Comparison of ENCODE assay signal across 19 cellular contexts in the genomic region with DNA sequence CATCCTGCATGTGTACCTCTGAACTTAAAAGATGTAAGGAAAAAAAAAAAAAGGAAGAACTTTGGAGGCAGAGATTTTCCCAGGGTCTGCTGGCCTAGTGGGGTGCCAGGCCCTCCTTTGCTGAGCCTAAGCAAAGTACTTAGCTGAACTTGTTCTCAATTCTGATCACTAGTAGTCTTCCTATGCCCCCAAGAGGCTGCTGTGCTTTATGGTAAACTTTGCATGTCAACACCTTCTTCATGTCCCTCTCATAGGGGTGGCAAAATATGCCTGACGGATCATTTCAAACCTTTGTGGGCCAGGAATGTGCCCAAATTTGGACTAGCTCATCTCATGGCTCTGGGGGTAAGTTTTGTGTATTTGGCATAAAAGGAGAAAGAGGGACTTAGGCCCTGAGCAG. TPM values are rescaled to one million over a fixed set of nuclear protein-coding genes. Genes with fewer than 3 reads are reported as not detected.
DNase-seq lines count a peak whose midpoint lies in the region; ATAC-seq, FAIRE-seq and TF ChIP-seq lines count a peak whose summit lies in the region.
"Had no signal": no experiment of that assay in that cellular context is flagged by ENCODE, and none has a peak within 500 bp of the region (broad histone marks: within the 10 kb centered on the region; RNA-seq: fewer than 3 reads in every experiment).

No MANE protein-coding gene starts in this region.

- no peak for FAIRE-seq in GM12892 (lab: Jason Lieb, UNC)
- FAIRE-seq: GM12891 had no signal

- no peaks in the 10 kb centered on the region for H4K20me1 ChIP-seq in HCT116 (ENCODE audit: insufficient read depth)

- no peak overlapping the region for H3K4me2 ChIP-seq in HCT116 (ENCODE audit: low read length)

- H3K4me1 ChIP-seq in HCT116 (ENCODE audit: control insufficient read depth in 1 of 2, insufficient read depth in 2 of 2, low read length in 2 of 2) (peaks cover 10 to 30% of the 10 kb centered on the region in 2 experiments; a peak in 3 of 4 replicates), adrenal gland (replicated peaks in 1 of 2) (peaks cover 5 to 31% of the 10 kb centered on the region in 2 donors)

- intact Hi-C loops in HCT116 (cut with micrococcal nuclease) (no loop called here), adrenal gland (cut with DNase I) (no loop called here)

- peak overlapping the region; percentile 41 for H3K4me3 Mint-ChIP-seq in T-helper 1 cell treated with Interleukin-12 subunit alpha and Interleukin-12 subunit beta and Interleukin-4 antibody, amounts not matched to agents 30 μg/mL and 1 μg/mL, for 36 hours
- peak overlapping the region; percentile 83 for H3K4me3 Mint-ChIP-seq in activated T-helper 17 cell treated with anti-CD3 and anti-CD28 coated beads, Interleukin-2, amount 50 U/mL, for 72 hours
- H3K4me3 Mint-ChIP-seq in natural killer cell treated with Interleukin-12 subunit alpha and Interleukin-12 subunit beta and Interleukin-15 and Interleukin-18, amount 100 ng/mL, for 72 hours = peak overlapping the region; percentile 84
- H3K4me3 Mint-ChIP-seq: CD14-positive monocyte had no signal

- H3K9ac ChIP-seq in HCT116 (ENCODE audit: low read length) = no peak overlapping the region

- peaks cover 26% of the 10 kb centered on the region for H3K36me3 Mint-ChIP-seq in T-helper 1 cell treated with Interleukin-12 subunit alpha and Interleukin-12 subunit beta and Interleukin-4 antibody, amounts not matched to agents 30 μg/mL and 1 μg/mL, for 36 hours (ENCODE audit: low read depth)
- H3K36me3 Mint-ChIP-seq in activated T-helper 17 cell treated with anti-CD3 and anti-CD28 coated beads, Interleukin-2, amount 50 U/mL, for 72 hours (ENCODE audit: low read depth) = peaks cover 81% of the 10 kb centered on the region
- H3K36me3 Mint-ChIP-seq in natural killer cell treated with Interleukin-12 subunit alpha and Interleukin-12 subunit beta and Interleukin-15 and Interleukin-18, amount 100 ng/mL, for 72 hours = peaks cover 26% of the 10 kb centered on the region

- H3K36me3 ChIP-seq in HCT116 (ENCODE audit: control insufficient read depth in 1 of 2, insufficient read depth in 2 of 2, low read length in 2 of 2) (peaks cover 0 to 10% of the 10 kb centered on the region in 2 experiments; a peak in 1 of 4 replicates), adrenal gland (replicated peaks in 1 of 2) (peaks cover 0 to 35% of the 10 kb centered on the region in 2 donors)

- WGBS in adrenal gland, 4 donors = 81 to 100% (median 96%) methylated on average over 1 of the region's 1 CpG

- no peaks in the 10 kb centered on the region for H3K9me2 ChIP-seq in HCT116 (ENCODE audit: insufficient read depth)

- H3K9me3 ChIP-seq in HCT116 (ENCODE audit: control insufficient read depth in 1 of 2, insufficient read depth in 1 of 2, low read depth in 1 of 2, low read length in 2 of 2) = no peaks in the 10 kb centered on the region
- H3K9me3 ChIP-seq in adrenal gland (replicated peaks in 1 of 3) = no peaks in the 10 kb centered on the region

- DNase-seq in T-helper 1 cell (no peak), HCT116 (ENCODE audit: low read depth, low spot score) (no peak), GM12892 (ENCODE audit: insufficient read length) (no peak), adrenal gland (no peak)
- DNase-seq in natural killer cell treated with Interleukin-12 subunit alpha and Interleukin-12 subunit beta and Interleukin-15 and Interleukin-18, amount 100 ng/mL, for 72 hours (ENCODE audit: low spot score) = no peak
- DNase-seq: 8988T; activated T-cell treated with anti-CD3 and anti-CD28 coated beads, Interleukin-2, amount 50 U/mL, for 1 hour; dermis blood vessel endothelial cell; NCI-H187 treated with DMSO at 0.1 percent for 48 hours; NCI-H510A treated with DMSO at 0.1 percent for 48 hours; stimulated activated CD4-positive, alpha-beta T cell treated with anti-CD3 and anti-CD28 coated beads, Interleukin-12 subunit alpha, Interleukin-12 subunit beta, amount 100 ng/mL, for 4 hours had no signal

- POLR2A ChIA-PET in HCT116 (lab: Charles Lee) = interaction anchor here (1.3 to 1.5 kb wide), 2 partner anchors 8 to 25 kb away, joined by 4 to 6 read pairs; partner anchors contain the start of genes DEDD and PPOX

- CTCF ChIA-PET in HCT116 (lab: Charles Lee) = no interaction called here

- ATAC-seq in HCT116 (no peak), GM18873 (IDR thresholded peaks at IDR 0.05; ENCODE audit: low FRiP score, unreplicated experiment) (no peak)
- ATAC-seq in activated T-helper 17 cell treated with anti-CD3 and anti-CD28 coated beads, Interleukin-2, amount 50 U/mL, for 72 hours (replicated peaks) = no peak
- no peak for ATAC-seq in natural killer cell treated with Interleukin-12 subunit alpha and Interleukin-12 subunit beta and Interleukin-15 and Interleukin-18, amount 100 ng/mL, for 72 hours
- ATAC-seq: left cardiac atrium had no signal

- TF ChIP-seq CTCF in HCT116 (IDR thresholded peaks at IDR 0.05 in 2 of 3, conservative IDR thresholded peaks at IDR 0.05 in 1 of 3; ENCODE audit: borderline replicate concordance in 1 of 3, insufficient read depth in 1 of 3, low read depth in 2 of 3, low read length in 2 of 3) = no peak
- no peak for TF ChIP-seq CTCF in adrenal gland (IDR thresholded peaks at IDR 0.05)

- H3K4me3 ChIP-seq in HCT116 (replicated peaks in 1 of 2; ENCODE audit: low read depth in 1 of 2, low read length in 2 of 2) (no peak overlapping the region), adrenal gland (no peak overlapping the region)
- H3K4me3 ChIP-seq: hepatocyte, SK-N-MC had no signal

- BruUV-seq in HCT116 (replicated peaks; lab: Mats Ljungman, UMichigan) = no TSS peak

- no peak for TF ChIP-seq POLR2A in HCT116 (IDR thresholded peaks at IDR 0.05; ENCODE audit: borderline replicate concordance, extremely low read depth, insufficient read depth, insufficient read length)
- no peak for TF ChIP-seq POLR2A in GM12892 (IDR thresholded peaks at IDR 0.05; ENCODE audit: low read depth, low read length)
- TF ChIP-seq POLR2A in adrenal gland (IDR thresholded peaks at IDR 0.05) = no peak

- RAD21 ChIA-PET in HCT116 (lab: Charles Lee; ENCODE audit: low non-redundant PET in 1 of 2, low total read pairs in 2 of 2, uncharacterized antibody in 2 of 2, unreplicated experiment in 2 of 2) = no interaction called here

- H3K4me1 Mint-ChIP-seq in T-helper 1 cell treated with Interleukin-12 subunit alpha and Interleukin-12 subunit beta and Interleukin-4 antibody, amounts not matched to agents 30 μg/mL and 1 μg/mL, for 36 hours (ENCODE audit: low read depth) = peaks cover 42% of the 10 kb centered on the region
- peaks cover 38% of the 10 kb centered on the region for H3K4me1 Mint-ChIP-seq in activated T-helper 17 cell treated with anti-CD3 and anti-CD28 coated beads, Interleukin-2, amount 50 U/mL, for 72 hours
- peaks cover 39 to 42% of the 10 kb centered on the region in 2 donors for H3K4me1 Mint-ChIP-seq in natural killer cell treated with Interleukin-12 subunit alpha and Interleukin-12 subunit beta and Interleukin-15 and Interleukin-18, amount 100 ng/mL, for 72 hours (ENCODE audit: low read depth in 2 of 2)

- H2AFZ ChIP-seq in HCT116 (ENCODE audit: low read depth, low read length, poor library complexity, severe bottlenecking) = no peak overlapping the region
- H2AFZ ChIP-seq: hepatocyte had no signal

- H3K27me3 ChIP-seq in HCT116 (ENCODE audit: insufficient read depth, low read length) = no peaks in the 10 kb centered on the region
- H3K27me3 ChIP-seq in adrenal gland = no peaks in the 10 kb centered on the region
- H3K27me3 ChIP-seq: hepatocyte had no signal

- H3K27ac ChIP-seq in HCT116 (ENCODE audit: low read depth, low read length) = peak overlapping the region; percentile 53; the same call in 1 of the 2 replicates
- no peak overlapping the region for H3K27ac ChIP-seq in adrenal gland
- H3K27ac ChIP-seq: SK-N-MC had no signal

- H3K27me3 Mint-ChIP-seq in T-helper 1 cell treated with Interleukin-12 subunit alpha and Interleukin-12 subunit beta and Interleukin-4 antibody, amounts not matched to agents 30 μg/mL and 1 μg/mL, for 36 hours (ENCODE audit: low read depth) = no peaks in the 10 kb centered on the region
- no peaks in the 10 kb centered on the region for H3K27me3 Mint-ChIP-seq in activated T-helper 17 cell treated with anti-CD3 and anti-CD28 coated beads, Interleukin-2, amount 50 U/mL, for 72 hours
- no peaks in the 10 kb centered on the region for H3K27me3 Mint-ChIP-seq in natural killer cell treated with Interleukin-12 subunit alpha and Interleukin-12 subunit beta and Interleukin-15 and Interleukin-18, amount 100 ng/mL, for 72 hours

- H3K9me3 Mint-ChIP-seq in T-helper 1 cell treated with Interleukin-12 subunit alpha and Interleukin-12 subunit beta and Interleukin-4 antibody, amounts not matched to agents 30 μg/mL and 1 μg/mL, for 36 hours = no peaks in the 10 kb centered on the region
- H3K9me3 Mint-ChIP-seq in activated T-helper 17 cell treated with anti-CD3 and anti-CD28 coated beads, Interleukin-2, amount 50 U/mL, for 72 hours = no peaks in the 10 kb centered on the region
- no peaks in the 10 kb centered on the region for H3K9me3 Mint-ChIP-seq in natural killer cell treated with Interleukin-12 subunit alpha and Interleukin-12 subunit beta and Interleukin-15 and Interleukin-18, amount 100 ng/mL, for 72 hours
- H3K9me3 Mint-ChIP-seq: CD14-positive monocyte had no signal

- peaks cover 16% of the 10 kb centered on the region; the same call in 1 of the 2 replicates for H3K79me2 ChIP-seq in HCT116 (ENCODE audit: insufficient read depth, low read length)

- TF ChIP-seq RAD21 in HCT116 (IDR thresholded peaks at IDR 0.05; ENCODE audit: low read depth) = no peak

- peak overlapping the region; percentile 81 for H3K27ac Mint-ChIP-seq in T-helper 1 cell treated with Interleukin-12 subunit alpha and Interleukin-12 subunit beta and Interleukin-4 antibody, amounts not matched to agents 30 μg/mL and 1 μg/mL, for 36 hours
- peak overlapping the region; percentile 92 for H3K27ac Mint-ChIP-seq in activated T-helper 17 cell treated with anti-CD3 and anti-CD28 coated beads, Interleukin-2, amount 50 U/mL, for 72 hours
- H3K27ac Mint-ChIP-seq in natural killer cell treated with Interleukin-12 subunit alpha and Interleukin-12 subunit beta and Interleukin-15 and Interleukin-18, amount 100 ng/mL, for 72 hours = peak overlapping the region; percentile 69 to 70

RNA-seq across cellular contexts. Expression of gene USP21, which starts 1.4 kb away (rescaled TPM):
- total RNA-seq in HCT116 (2021; ENCODE audit: unreplicated experiment) = 22.1 TPM
- polyA plus RNA-seq in HCT116 (2012) = 17.0 and 17.3 TPM in 2 replicates
- total RNA-seq in activated T-helper 17 cell treated with anti-CD3 and anti-CD28 coated beads, Interleukin-2, amount 50 U/mL, for 72 hours = 10 to 100 TPM; 28.6 to 30.1 TPM
- total RNA-seq in natural killer cell treated with Interleukin-12 subunit alpha and Interleukin-12 subunit beta and Interleukin-15 and Interleukin-18, amount 100 ng/mL, for 72 hours = 10 to 100 TPM; 21.2 to 29.0 TPM
- polyA plus RNA-seq in GM12892 (2012; ENCODE audit: missing spikeins) = 13.5 TPM
- 10 to 100 TPM; 14.0 to 44.0 (median 28.2) TPM for total RNA-seq in adrenal gland
- 10 to 100 TPM; 19.3 to 44.9 (median 41.5) TPM for polyA plus RNA-seq in adrenal gland

RNA-seq across cellular contexts. Expression of gene UFC1, which starts 4.1 kb away (rescaled TPM):
- total RNA-seq in HCT116 (2021; ENCODE audit: unreplicated experiment) = 63.7 TPM
- 87.0 and 95.6 TPM in 2 replicates for polyA plus RNA-seq in HCT116 (2012)
- 100 to 1,000 TPM; 184 to 209 TPM for total RNA-seq in activated T-helper 17 cell treated with anti-CD3 and anti-CD28 coated beads, Interleukin-2, amount 50 U/mL, for 72 hours
- 100 to 1,000 TPM; 100 to 114 TPM for total RNA-seq in natural killer cell treated with Interleukin-12 subunit alpha and Interleukin-12 subunit beta and Interleukin-15 and Interleukin-18, amount 100 ng/mL, for 72 hours
- polyA plus RNA-seq in GM12892 (2012; ENCODE audit: missing spikeins) = 124 TPM
- total RNA-seq in adrenal gland = 100 to 1,000 TPM in 5 of 8 donors, 10 to 100 TPM in 3; 59.0 to 127 (median 103) TPM
- polyA plus RNA-seq in adrenal gland = 100 to 1,000 TPM; 121 to 166 (median 126) TPM

RNA-seq across cellular contexts. Expression of gene PPOX, which starts 8.4 kb away (rescaled TPM):
- total RNA-seq in HCT116 (2021; ENCODE audit: unreplicated experiment) (24.2 TPM), adrenal gland (10 to 100 TPM; 19.4 to 56.2 (median 33.3) TPM)
- polyA plus RNA-seq in HCT116 (2012) = 20.8 and 23.2 TPM in 2 replicates
- 10 to 100 TPM; 27.3 to 44.9 TPM for total RNA-seq in activated T-helper 17 cell treated with anti-CD3 and anti-CD28 coated beads, Interleukin-2, amount 50 U/mL, for 72 hours
- 10 to 100 TPM; 25.7 to 30.3 TPM for total RNA-seq in natural killer cell treated with Interleukin-12 subunit alpha and Interleukin-12 subunit beta and Interleukin-15 and Interleukin-18, amount 100 ng/mL, for 72 hours
- polyA plus RNA-seq in GM12892 (2012; ENCODE audit: missing spikeins) = 22.5 TPM
- 100 to 1,000 TPM in 2 of 3 donors, 10 to 100 TPM in 1; 13.2 to 268 (median 150) TPM for polyA plus RNA-seq in adrenal gland

RNA-seq across cellular contexts. Expression of gene B4GALT3, which starts 19.4 kb away (rescaled TPM):
- total RNA-seq in HCT116 (2021; ENCODE audit: unreplicated experiment) (53.7 TPM), adrenal gland (10 to 100 TPM; 25.8 to 34.2 (median 29.8) TPM)
- polyA plus RNA-seq in HCT116 (2012) = 53.9 and 56.5 TPM in 2 replicates
- total RNA-seq in activated T-helper 17 cell treated with anti-CD3 and anti-CD28 coated beads, Interleukin-2, amount 50 U/mL, for 72 hours = 10 to 100 TPM; 55.7 to 60.9 TPM
- 10 to 100 TPM; 61.7 to 75.0 TPM for total RNA-seq in natural killer cell treated with Interleukin-12 subunit alpha and Interleukin-12 subunit beta and Interleukin-15 and Interleukin-18, amount 100 ng/mL, for 72 hours
- polyA plus RNA-seq in GM12892 (2012; ENCODE audit: missing spikeins) = 15.7 TPM
- 10 to 100 TPM; 21.9 to 35.9 (median 26.6) TPM for polyA plus RNA-seq in adrenal gland

RNA-seq across cellular contexts. Expression of gene DEDD, which starts 25.4 kb away (rescaled TPM):
- total RNA-seq in HCT116 (2021; ENCODE audit: unreplicated experiment) (32.8 TPM), adrenal gland (10 to 100 TPM; 24.2 to 38.2 (median 32.9) TPM)
- 44.4 and 50.9 TPM in 2 replicates for polyA plus RNA-seq in HCT116 (2012)
- total RNA-seq in activated T-helper 17 cell treated with anti-CD3 and anti-CD28 coated beads, Interleukin-2, amount 50 U/mL, for 72 hours = 10 to 100 TPM; 39.9 to 41.3 TPM
- total RNA-seq in natural killer cell treated with Interleukin-12 subunit alpha and Interleukin-12 subunit beta and Interleukin-15 and Interleukin-18, amount 100 ng/mL, for 72 hours = 10 to 100 TPM; 34.9 to 42.5 TPM
- 20.0 TPM for polyA plus RNA-seq in GM12892 (2012; ENCODE audit: missing spikeins)
- 10 to 100 TPM; 30.9 to 35.0 (median 33.1) TPM for polyA plus RNA-seq in adrenal gland
